ENCODE assay signal across 1 cellular context in the genomic region with DNA sequence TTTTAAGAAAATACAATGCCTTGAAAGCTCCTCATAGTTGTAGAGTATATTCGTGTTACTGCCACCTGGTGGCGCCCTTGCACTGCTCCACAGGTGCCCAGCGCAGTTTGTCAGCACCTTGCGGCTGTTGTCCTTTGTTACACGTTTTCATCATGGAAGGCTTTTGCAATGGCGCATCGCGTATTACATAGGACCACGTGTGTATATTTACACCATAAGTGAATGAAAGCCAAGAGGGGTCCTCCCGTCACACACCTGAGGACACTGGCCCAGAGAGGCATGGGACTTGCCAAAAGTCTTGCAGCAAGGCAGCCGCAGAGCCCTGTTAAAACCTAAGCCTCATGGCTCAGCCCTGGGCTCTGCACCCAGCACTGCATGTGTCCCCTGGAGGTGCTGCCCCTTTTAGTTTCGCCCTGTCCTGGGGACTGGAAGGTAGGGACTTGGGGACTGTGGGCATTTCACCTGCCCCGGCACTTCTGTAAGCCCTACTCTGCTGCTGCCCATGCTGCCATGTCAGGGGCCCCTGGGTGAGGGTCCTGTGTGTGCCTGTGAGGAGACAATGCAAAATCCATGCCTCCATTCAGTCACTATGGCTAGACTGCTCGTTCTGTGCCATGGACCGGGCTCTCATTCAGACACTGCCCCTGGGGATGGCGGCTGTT.
TF ChIP-seq lines count a peak whose summit lies in the region.

No MANE protein-coding gene starts in this region.

TF ChIP-seq in K562, 482 proteins besides CTCF, POLR2A, EP300 and RAD21 (continued from another document and continues in another):
- TF ChIP-seq, protein P1, sequence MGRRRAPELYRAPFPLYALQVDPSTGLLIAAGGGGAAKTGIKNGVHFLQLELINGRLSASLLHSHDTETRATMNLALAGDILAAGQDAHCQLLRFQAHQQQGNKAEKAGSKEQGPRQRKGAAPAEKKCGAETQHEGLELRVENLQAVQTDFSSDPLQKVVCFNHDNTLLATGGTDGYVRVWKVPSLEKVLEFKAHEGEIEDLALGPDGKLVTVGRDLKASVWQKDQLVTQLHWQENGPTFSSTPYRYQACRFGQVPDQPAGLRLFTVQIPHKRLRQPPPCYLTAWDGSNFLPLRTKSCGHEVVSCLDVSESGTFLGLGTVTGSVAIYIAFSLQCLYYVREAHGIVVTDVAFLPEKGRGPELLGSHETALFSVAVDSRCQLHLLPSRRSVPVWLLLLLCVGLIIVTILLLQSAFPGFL (CRISPR knock-in tag; IDR thresholded peaks at IDR 0.05): no peak
- no peak for TF ChIP-seq ATF4 (CRISPR knock-in tag; IDR thresholded peaks at IDR 0.05)
- no peak for TF ChIP-seq FOXJ2 (tag; IDR thresholded peaks at IDR 0.05)
- TF ChIP-seq ZNF57 (CRISPR knock-in tag; IDR thresholded peaks at IDR 0.05): no peak
- TF ChIP-seq FIP1L1 (IDR thresholded peaks at IDR 0.05; ENCODE audit: low read depth, low read length, poor library complexity, severe bottlenecking): no peak
- no peak for TF ChIP-seq ZNF512 (tag; IDR thresholded peaks at IDR 0.05)
- TF ChIP-seq STAT5B (CRISPR knock-in tag; IDR thresholded peaks at IDR 0.05): no peak
- TF ChIP-seq LARP7 (IDR thresholded peaks at IDR 0.05): no peak
- TF ChIP-seq FOXP1 (CRISPR knock-in tag; IDR thresholded peaks at IDR 0.05): no peak
- no peak for TF ChIP-seq FOXM1 (IDR thresholded peaks at IDR 0.05; ENCODE audit: low read depth)
- no peak for TF ChIP-seq FOXM1 (CRISPR knock-in tag; IDR thresholded peaks at IDR 0.05; ENCODE audit: low read depth)
- TF ChIP-seq NKRF (IDR thresholded peaks at IDR 0.05; ENCODE audit: borderline replicate concordance): no peak
- TF ChIP-seq CBX2 (IDR thresholded peaks at IDR 0.05; ENCODE audit: insufficient read depth, low read length, poor library complexity, severe bottlenecking): no peak
- no peak for TF ChIP-seq ZBTB49 (CRISPR knock-in tag; IDR thresholded peaks at IDR 0.05; ENCODE audit: borderline replicate concordance)
- TF ChIP-seq HLTF (IDR thresholded peaks at IDR 0.05): no peak
- TF ChIP-seq TAF7 (tag; IDR thresholded peaks at IDR 0.05): no peak
- TF ChIP-seq TBP (optimal IDR thresholded peaks at IDR 0.05; ENCODE audit: low read depth, low read length): no peak
- no peak for TF ChIP-seq DNMT1 (IDR thresholded peaks at IDR 0.05)
- TF ChIP-seq ZBTB11 (CRISPR knock-in tag; IDR thresholded peaks at IDR 0.05): no peak
- no peak for TF ChIP-seq SNRNP70 (optimal IDR thresholded peaks at IDR 0.05; ENCODE audit: low read depth, low read length)
- no peak for TF ChIP-seq TAL1 (IDR thresholded peaks at IDR 0.05)
- peak; percentile 40; the same call in 1 of the 2 replicates for TF ChIP-seq MYC (IDR thresholded peaks at IDR 0.05; ENCODE audit: low read depth, low read length)
- TF ChIP-seq MYC (CRISPR knock-in tag; IDR thresholded peaks at IDR 0.05; ENCODE audit: borderline replicate concordance, low read depth): no peak
- no peak; the same call in 1 of the 2 replicates for TF ChIP-seq ZFX (CRISPR knock-in tag; IDR thresholded peaks at IDR 0.05)
- TF ChIP-seq ZNF143 (CRISPR knock-in tag; IDR thresholded peaks at IDR 0.05): no peak
- no peak for TF ChIP-seq ZNF23 (CRISPR knock-in tag; IDR thresholded peaks at IDR 0.05)
- no peak for TF ChIP-seq ZNF445 (CRISPR knock-in tag; IDR thresholded peaks at IDR 0.05; ENCODE audit: low read depth)
- TF ChIP-seq, protein P2, sequence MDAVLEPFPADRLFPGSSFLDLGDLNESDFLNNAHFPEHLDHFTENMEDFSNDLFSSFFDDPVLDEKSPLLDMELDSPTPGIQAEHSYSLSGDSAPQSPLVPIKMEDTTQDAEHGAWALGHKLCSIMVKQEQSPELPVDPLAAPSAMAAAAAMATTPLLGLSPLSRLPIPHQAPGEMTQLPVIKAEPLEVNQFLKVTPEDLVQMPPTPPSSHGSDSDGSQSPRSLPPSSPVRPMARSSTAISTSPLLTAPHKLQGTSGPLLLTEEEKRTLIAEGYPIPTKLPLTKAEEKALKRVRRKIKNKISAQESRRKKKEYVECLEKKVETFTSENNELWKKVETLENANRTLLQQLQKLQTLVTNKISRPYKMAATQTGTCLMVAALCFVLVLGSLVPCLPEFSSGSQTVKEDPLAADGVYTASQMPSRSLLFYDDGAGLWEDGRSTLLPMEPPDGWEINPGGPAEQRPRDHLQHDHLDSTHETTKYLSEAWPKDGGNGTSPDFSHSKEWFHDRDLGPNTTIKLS (IDR thresholded peaks at IDR 0.05; ENCODE audit: borderline replicate concordance, low read depth): no peak; the same call in 1 of the 2 replicates
- TF ChIP-seq, protein P3, sequence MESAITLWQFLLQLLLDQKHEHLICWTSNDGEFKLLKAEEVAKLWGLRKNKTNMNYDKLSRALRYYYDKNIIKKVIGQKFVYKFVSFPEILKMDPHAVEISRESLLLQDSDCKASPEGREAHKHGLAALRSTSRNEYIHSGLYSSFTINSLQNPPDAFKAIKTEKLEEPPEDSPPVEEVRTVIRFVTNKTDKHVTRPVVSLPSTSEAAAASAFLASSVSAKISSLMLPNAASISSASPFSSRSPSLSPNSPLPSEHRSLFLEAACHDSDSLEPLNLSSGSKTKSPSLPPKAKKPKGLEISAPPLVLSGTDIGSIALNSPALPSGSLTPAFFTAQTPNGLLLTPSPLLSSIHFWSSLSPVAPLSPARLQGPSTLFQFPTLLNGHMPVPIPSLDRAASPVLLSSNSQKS (CRISPR knock-in tag; IDR thresholded peaks at IDR 0.05): no peak
- TF ChIP-seq ZBTB33 (CRISPR knock-in tag; IDR thresholded peaks at IDR 0.05): peak; percentile 96
- TF ChIP-seq KLF13 (tag; IDR thresholded peaks at IDR 0.05; ENCODE audit: borderline replicate concordance, low read depth): no peak
- TF ChIP-seq, protein P4, sequence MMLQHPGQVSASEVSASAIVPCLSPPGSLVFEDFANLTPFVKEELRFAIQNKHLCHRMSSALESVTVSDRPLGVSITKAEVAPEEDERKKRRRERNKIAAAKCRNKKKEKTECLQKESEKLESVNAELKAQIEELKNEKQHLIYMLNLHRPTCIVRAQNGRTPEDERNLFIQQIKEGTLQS (IDR thresholded peaks at IDR 0.05): no peak
- TF ChIP-seq, protein P4 (CRISPR knock-in tag; conservative IDR thresholded peaks at IDR 0.05): no peak
- 0 out of 2 replicates have a peak, but pooled peaks have one; percentile 21 for TF ChIP-seq KLF16 (IDR thresholded peaks at IDR 0.05)
- TF ChIP-seq ZSCAN32 (CRISPR knock-in tag; IDR thresholded peaks at IDR 0.05): no peak
- TF ChIP-seq ZNF24 (IDR thresholded peaks at IDR 0.05): no peak
- TF ChIP-seq HDAC6 (IDR thresholded peaks at IDR 0.05; ENCODE audit: low read depth, low read length): no peak
- TF ChIP-seq POLR3A (IDR thresholded peaks at IDR 0.05; ENCODE audit: borderline replicate concordance, extremely low read depth, insufficient read depth, insufficient read length): no peak
- TF ChIP-seq, protein P5, sequence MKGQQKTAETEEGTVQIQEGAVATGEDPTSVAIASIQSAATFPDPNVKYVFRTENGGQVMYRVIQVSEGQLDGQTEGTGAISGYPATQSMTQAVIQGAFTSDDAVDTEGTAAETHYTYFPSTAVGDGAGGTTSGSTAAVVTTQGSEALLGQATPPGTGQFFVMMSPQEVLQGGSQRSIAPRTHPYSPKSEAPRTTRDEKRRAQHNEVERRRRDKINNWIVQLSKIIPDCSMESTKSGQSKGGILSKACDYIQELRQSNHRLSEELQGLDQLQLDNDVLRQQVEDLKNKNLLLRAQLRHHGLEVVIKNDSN (CRISPR knock-in tag; IDR thresholded peaks at IDR 0.05): 0 out of 2 replicates have a peak, but pooled peaks have one; percentile 21
- no peak for TF ChIP-seq ZNF239 (CRISPR knock-in tag; IDR thresholded peaks at IDR 0.05)
- no peak for TF ChIP-seq XRCC4 (IDR thresholded peaks at IDR 0.05; ENCODE audit: extremely low read depth, insufficient read depth, insufficient read length)
- no peak for TF ChIP-seq MTA1 (IDR thresholded peaks at IDR 0.05; ENCODE audit: borderline replicate concordance)
- TF ChIP-seq PTBP1 (IDR thresholded peaks at IDR 0.05; ENCODE audit: low read depth, low read length): no peak
- no peak for TF ChIP-seq NCOA4 (IDR thresholded peaks at IDR 0.05; ENCODE audit: partially characterized antibody)
